6 cellular contexts compared by ENCODE assay signal in the genomic region with DNA sequence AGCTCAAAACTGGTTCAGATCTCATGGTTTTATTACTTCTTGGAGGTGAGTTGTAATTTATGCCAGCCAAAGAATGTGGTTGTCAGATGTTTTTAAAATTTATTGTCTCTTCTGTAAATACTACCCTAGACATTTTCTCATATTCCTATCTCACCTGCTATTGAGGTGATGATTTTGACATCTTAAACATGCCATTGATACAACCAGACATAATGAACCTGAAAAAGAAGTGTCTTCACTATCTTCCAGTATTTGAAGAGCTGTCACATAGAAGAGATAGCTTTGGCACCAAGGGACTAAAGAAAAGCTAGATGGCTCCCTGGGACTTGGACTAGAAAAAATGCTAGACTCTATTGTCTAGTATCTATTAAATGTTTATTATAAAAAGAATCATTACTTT.
"Had no signal": no experiment of that assay in that cellular context is flagged by ENCODE, and none has a peak within 500 bp of the region (broad histone marks: within the 10 kb centered on the region; RNA-seq: fewer than 3 reads in every experiment).

No MANE protein-coding gene starts in this region.

- H3K9ac ChIP-seq: KMS-11 had no signal

- H3K4me3 ChIP-seq: K562 had no signal

- ATAC-seq: HepG2, K562 had no signal

- DNase-seq: KBM-7, KG1 had no signal

- H3K27ac ChIP-seq: HL-60, KMS-11 had no signal

- H3K4me2 ChIP-seq: KMS-11 had no signal
